7 cellular contexts compared by ENCODE assay signal in the genomic region with DNA sequence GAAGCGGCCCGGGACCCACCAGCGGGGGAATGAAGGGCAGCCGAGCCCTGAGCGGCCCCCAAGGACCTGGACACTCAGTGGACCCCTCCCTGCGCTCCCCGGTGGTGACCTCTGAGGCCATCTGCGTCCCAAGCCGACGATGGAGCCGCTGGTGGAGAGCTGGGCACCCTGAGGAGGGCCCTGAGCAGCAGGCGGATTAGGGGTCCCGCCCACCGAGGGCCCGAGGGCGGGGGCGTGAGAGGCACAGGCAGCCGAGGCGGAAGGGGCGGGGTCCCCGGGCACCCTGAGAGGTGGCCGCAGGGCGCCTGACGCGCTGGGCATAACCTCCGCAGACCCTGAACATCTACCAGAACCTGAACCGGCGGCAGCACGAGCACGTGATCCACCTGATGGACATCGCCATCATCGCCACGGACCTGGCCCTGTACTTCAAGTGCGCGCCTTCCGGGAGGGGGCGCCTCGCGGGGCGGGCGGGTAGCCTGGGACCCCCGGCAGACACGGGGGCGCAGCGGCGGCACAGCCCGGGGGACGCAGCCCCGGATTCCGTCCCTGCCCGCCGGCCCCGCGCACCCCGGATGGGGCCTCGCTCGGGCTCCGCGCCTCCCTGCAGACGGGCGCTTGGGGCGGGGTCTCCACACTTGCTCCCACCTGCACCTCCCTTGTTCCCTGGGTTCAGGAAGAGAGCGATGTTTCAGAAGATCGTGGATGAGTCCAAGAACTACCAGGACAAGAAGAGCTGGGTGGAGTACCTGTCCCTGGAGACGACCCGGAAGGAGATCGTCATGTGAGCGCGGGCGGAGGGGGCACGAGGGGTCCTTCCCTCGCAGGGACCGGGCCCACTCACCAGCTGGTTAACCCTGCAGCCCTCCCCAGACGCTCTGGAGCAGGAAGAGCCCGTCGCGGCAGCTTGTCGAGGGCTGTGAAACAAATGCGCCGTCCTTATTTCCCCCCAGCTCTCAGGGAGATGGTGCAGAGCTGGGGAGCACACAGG. TPM values are rescaled to one million over a fixed set of nuclear protein-coding genes. Genes with fewer than 3 reads are reported as not detected.
DNase-seq lines count a peak whose midpoint lies in the region; ATAC-seq and TF ChIP-seq lines count a peak whose summit lies in the region.
"Had no signal": no experiment of that assay in that cellular context is flagged by ENCODE, and none has a peak within 500 bp of the region (broad histone marks: within the 10 kb centered on the region; RNA-seq: fewer than 3 reads in every experiment).

No MANE protein-coding gene starts in this region.

- H3K4me3 ChIP-seq in right cardiac atrium (ENCODE audit: low read length): peak overlapping the region; percentile 63

- POLR2A ChIA-PET in activated CD8-positive, alpha-beta T cell treated with anti-CD3 and anti-CD28 coated beads for 36 hours (lab: Charles Lee): interaction anchor here (0.7 to 4.6 kb wide), 5 partner anchors 10 to 346 kb away, joined by 3 to 34 read pairs (median 3); partner anchors contain the start of genes ATP5ME and MYL5

- CTCF ChIA-PET in activated CD8-positive, alpha-beta T cell treated with anti-CD3 and anti-CD28 coated beads for 36 hours (lab: Charles Lee): interaction anchor here (0.9 to 3.2 kb wide), 3 partner anchors 10 to 79 kb away, joined by 3 to 7 read pairs (median 3); partner anchors contain the start of gene ATP5ME

- H3K27ac Mint-ChIP-seq in activated CD8-positive, alpha-beta T cell treated with anti-CD3 and anti-CD28 coated beads for 36 hours: peak overlapping the region; percentile 88

- H3K36me3 Mint-ChIP-seq in activated CD8-positive, alpha-beta T cell treated with anti-CD3 and anti-CD28 coated beads for 36 hours (ENCODE audit: low read depth): peaks cover 8% of the 10 kb centered on the region

- H3K27ac ChIP-seq in right cardiac atrium (ENCODE audit: low read length): no peak overlapping the region

- H3K27me3 ChIP-seq in right cardiac atrium (ENCODE audit: control insufficient read depth, insufficient read depth): no peaks in the 10 kb centered on the region

- no peaks in the 10 kb centered on the region for H3K27me3 Mint-ChIP-seq in activated CD8-positive, alpha-beta T cell treated with anti-CD3 and anti-CD28 coated beads for 36 hours

- intact Hi-C loops in activated CD8-positive, alpha-beta T cell treated with anti-CD3 and anti-CD28 coated beads for 36 hours (cut with micrococcal nuclease): no loop called here
- intact Hi-C loops in right cardiac atrium (cut with DNase I): no loop called here

- peak overlapping the region; percentile 81 for H3K4me3 Mint-ChIP-seq in activated CD8-positive, alpha-beta T cell treated with anti-CD3 and anti-CD28 coated beads for 36 hours

- peaks cover 21% of the 10 kb centered on the region for H3K4me1 Mint-ChIP-seq in activated CD8-positive, alpha-beta T cell treated with anti-CD3 and anti-CD28 coated beads for 36 hours (ENCODE audit: low read depth)

- ATAC-seq in HG03108 (IDR thresholded peaks at IDR 0.05; ENCODE audit: unreplicated experiment) (peak; percentile 69), right cardiac atrium (peak; percentile 57 to 62)
- peak; percentile 85 for ATAC-seq in activated CD8-positive, alpha-beta T cell treated with anti-CD3 and anti-CD28 coated beads for 36 hours

- no peaks in the 10 kb centered on the region for H3K9me3 ChIP-seq in right cardiac atrium (ENCODE audit: control insufficient read depth, low read length)

- 2% methylated on average over 80 of the region's 80 CpGs for WGBS in right cardiac atrium

- DNase-seq in DMS53 (lab: John Stamatoyannopoulos, UW): peak; percentile 97
- DNase-seq in activated CD8-positive, alpha-beta T cell treated with anti-CD3 and anti-CD28 coated beads for 36 hours: peak; percentile 89
- peak; percentile 70 to 90 (median 88) for DNase-seq in right cardiac atrium
- peak; percentile 54 to 69 (median 64) for DNase-seq in stimulated activated CD4-positive, alpha-beta T cell treated with anti-CD3 and anti-CD28 coated beads, TNF-alpha, amount 100 ng/mL, for 4 hours (ENCODE audit: low read depth in 3 of 3)
- DNase-seq in NCI-H2029 treated with DMSO at 0.1 percent for 48 hours (lab: John Stamatoyannopoulos, UW): no peak

- TF ChIP-seq CTCF in activated CD8-positive, alpha-beta T cell treated with anti-CD3 and anti-CD28 coated beads for 36 hours (IDR thresholded peaks at IDR 0.05): no peak

- H3K4me1 ChIP-seq in right cardiac atrium (ENCODE audit: control insufficient read depth, insufficient read depth, low read length): no peaks in the 10 kb centered on the region

- H3K9me3 Mint-ChIP-seq in activated CD8-positive, alpha-beta T cell treated with anti-CD3 and anti-CD28 coated beads for 36 hours: no peaks in the 10 kb centered on the region

RNA-seq across cellular contexts. Expression of gene ATP5ME, which starts 10.3 kb away (rescaled TPM):
- total RNA-seq in activated CD8-positive, alpha-beta T cell treated with anti-CD3 and anti-CD28 coated beads for 36 hours: 100 to 1,000 TPM; 221 to 234 TPM
- total RNA-seq in right cardiac atrium: 100 to 1,000 TPM; 689 to 911 (median 734) TPM
- 1,352 TPM for polyA plus RNA-seq in right cardiac atrium

RNA-seq across cellular contexts. Expression of gene MYL5, which starts 10.6 kb away (rescaled TPM):
- 10 to 100 TPM; 14.7 to 17.8 TPM for total RNA-seq in activated CD8-positive, alpha-beta T cell treated with anti-CD3 and anti-CD28 coated beads for 36 hours
- 1 to 10 TPM; 4.0 to 6.0 (median 4.7) TPM for total RNA-seq in right cardiac atrium
- polyA plus RNA-seq in right cardiac atrium: 3.8 TPM

RNA-seq across cellular contexts. Expression of gene SLC49A3, which starts 25.2 kb away (rescaled TPM):
- under 1 TPM in 1 of 2 experiments, not detected in 1; 0.23 TPM for total RNA-seq in activated CD8-positive, alpha-beta T cell treated with anti-CD3 and anti-CD28 coated beads for 36 hours
- 10 to 100 TPM; 13.7 to 19.5 (median 16.9) TPM for total RNA-seq in right cardiac atrium
- 10.6 TPM for polyA plus RNA-seq in right cardiac atrium
- total RNA-seq: M059J had no signal

RNA-seq across cellular contexts. Expression of gene PDE6B, which starts 38.4 kb away (rescaled TPM):
- 10 to 100 TPM; 11.4 to 13.9 TPM for total RNA-seq in activated CD8-positive, alpha-beta T cell treated with anti-CD3 and anti-CD28 coated beads for 36 hours
- 1 to 10 TPM; 6.8 to 7.5 (median 7.0) TPM for total RNA-seq in right cardiac atrium
- 3.6 TPM for polyA plus RNA-seq in right cardiac atrium
- total RNA-seq: M059J had no signal

RNA-seq across cellular contexts. Expression of gene PCGF3, which starts 41.9 kb away (rescaled TPM):
- 10 to 100 TPM; 23.9 to 25.6 TPM for total RNA-seq in activated CD8-positive, alpha-beta T cell treated with anti-CD3 and anti-CD28 coated beads for 36 hours
- total RNA-seq in right cardiac atrium: 10 to 100 TPM; 25.0 to 28.6 (median 26.4) TPM
- 30.1 TPM for polyA plus RNA-seq in right cardiac atrium

Comparison
In these comparisons a context has a peak if more than half of its experiments do, and no peak if none do; other contexts are left out.
1. RNA of gene SLC49A3, which starts 25.2 kb away (total RNA-seq): 13.7 to 19.5 TPM in right cardiac atrium; 0.23 TPM in activated CD8-positive, alpha-beta T cell treated with anti-CD3 and anti-CD28 coated beads for 36 hours; every median in the first group is over 10 times any median in the second.
2. Peak in every context shown above with its lines, with median percentiles within 50 percentile points of each other: ATAC-seq.